Comparison of ENCODE assay signal across 8 cellular contexts in genomic region chr9:23492126-23493002, GRCh38.
DNase-seq lines count a peak whose midpoint lies in the region; ATAC-seq and TF ChIP-seq lines count a peak whose summit lies in the region.

No MANE protein-coding gene starts in this region.

- H3K27me3 Mint-ChIP-seq in neural crest cell (ENCODE audit: low read depth): no peaks in the 10 kb centered on the region
- no peaks in the 10 kb centered on the region for H3K27me3 Mint-ChIP-seq in activated T-cell treated with anti-CD3 and anti-CD28 coated beads, Interleukin-2, amount 50 U/mL, for 4 hours (ENCODE audit: low read depth)

- H3K4me3 ChIP-seq in choroid plexus epithelial cell (ENCODE audit: low read depth, low read length): no peak overlapping the region

- DNase-seq in AML-193 (lab: John Stamatoyannopoulos, UW) (peak; percentile 43 to 56), HCEC 1CT (peak; percentile 1), NCI-H460 (ENCODE audit: extremely low read depth, low read depth) (peak; percentile 11), choroid plexus epithelial cell (ENCODE audit: low read depth) (peak; percentile 42), neural crest cell (ENCODE audit: low read depth, low spot score) (peak; percentile 21)
- no peak for DNase-seq in activated CD4-positive, alpha-beta T cell treated with anti-CD3 and anti-CD28 coated beads for 4 hours
- DNase-seq in activated T-cell treated with anti-CD3 and anti-CD28 coated beads, Interleukin-2, amount 50 U/mL, for 4 hours: no peak

- peaks cover 4% of the 10 kb centered on the region for H3K4me1 Mint-ChIP-seq in neural crest cell
- no peaks in the 10 kb centered on the region for H3K4me1 Mint-ChIP-seq in activated T-cell treated with anti-CD3 and anti-CD28 coated beads, Interleukin-2, amount 50 U/mL, for 4 hours (ENCODE audit: low read depth)

- H3K27ac Mint-ChIP-seq in neural crest cell (ENCODE audit: unreplicated experiment): no peak overlapping the region

- no peak overlapping the region for H3K4me3 Mint-ChIP-seq in neural crest cell
- H3K4me3 Mint-ChIP-seq in activated T-cell treated with anti-CD3 and anti-CD28 coated beads, Interleukin-2, amount 50 U/mL, for 4 hours: no peak overlapping the region

- no peaks in the 10 kb centered on the region for H3K36me3 Mint-ChIP-seq in neural crest cell (ENCODE audit: low read depth)
- H3K36me3 Mint-ChIP-seq in activated T-cell treated with anti-CD3 and anti-CD28 coated beads, Interleukin-2, amount 50 U/mL, for 4 hours (ENCODE audit: insufficient read depth): no peaks in the 10 kb centered on the region

- TF ChIP-seq CTCF in choroid plexus epithelial cell (conservative IDR thresholded peaks at IDR 0.05; ENCODE audit: low read depth, low read length) (peak; percentile 39), neural crest cell (conservative IDR thresholded peaks at IDR 0.05) (peak; percentile 76)

- H3K9me3 Mint-ChIP-seq in neural crest cell: no peaks in the 10 kb centered on the region
- no peaks in the 10 kb centered on the region for H3K9me3 Mint-ChIP-seq in activated T-cell treated with anti-CD3 and anti-CD28 coated beads, Interleukin-2, amount 50 U/mL, for 4 hours

- no peak for ATAC-seq in HG03175 (IDR thresholded peaks at IDR 0.05; ENCODE audit: unreplicated experiment)
- ATAC-seq in activated T-cell treated with anti-CD3 and anti-CD28 coated beads, Interleukin-2, amount 50 U/mL, for 4 hours: no peak

Comparison
In these comparisons a context has a peak if more than half of its experiments do, and no peak if none do; other contexts are left out.
1. DNase-seq: peak in AML-193 (2 of 2), HCEC 1CT (single experiment), NCI-H460 (single experiment), choroid plexus epithelial cell (single experiment) and neural crest cell (single experiment); none in activated CD4-positive, alpha-beta T cell treated with anti-CD3 and anti-CD28 coated beads for 4 hours (0 of 2) and activated T-cell treated with anti-CD3 and anti-CD28 coated beads, Interleukin-2, amount 50 U/mL, for 4 hours (single experiment).